Comparison of ENCODE assay signal across 1 cellular context in the genomic region with DNA sequence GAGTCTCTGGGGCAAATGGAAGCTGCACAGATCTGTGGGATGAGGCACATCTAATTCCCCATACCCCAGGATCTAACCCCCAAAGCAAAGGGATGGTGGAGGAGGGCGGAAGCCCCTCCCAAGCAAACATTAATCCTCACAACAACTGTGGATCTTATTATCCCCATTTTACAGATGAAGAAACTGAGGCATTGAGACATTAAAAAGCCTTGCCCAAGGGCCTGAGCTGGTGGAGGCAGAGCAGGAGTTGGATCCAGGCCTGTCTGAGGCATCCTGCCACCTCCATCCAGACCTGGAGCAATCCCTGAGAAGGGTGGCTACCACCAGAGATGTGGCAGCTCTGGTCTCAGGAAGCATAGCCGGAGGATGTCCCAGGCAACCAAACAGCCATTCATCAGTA.
TF ChIP-seq lines count a peak whose summit lies in the region.

No MANE protein-coding gene starts in this region.

TF ChIP-seq in GM23338, 12 proteins besides CTCF, POLR2A, EP300 and RAD21:
- TF ChIP-seq STAT1 (IDR thresholded peaks at IDR 0.05; ENCODE audit: unreplicated experiment) (no peak), EZH2 (IDR thresholded peaks at IDR 0.05; ENCODE audit: low read depth, unreplicated experiment) (no peak), POLR2AphosphoS5 (IDR thresholded peaks at IDR 0.05; ENCODE audit: low read depth) (no peak), JUNB (IDR thresholded peaks at IDR 0.05; ENCODE audit: unreplicated experiment) (no peak), ZNF331 (CRISPR knock-in tag; IDR thresholded peaks at IDR 0.05; ENCODE audit: low read depth) (no peak), CREB1 (CRISPR knock-in tag; IDR thresholded peaks at IDR 0.05; ENCODE audit: low read depth) (no peak), ZNF114 (CRISPR knock-in tag; IDR thresholded peaks at IDR 0.05) (no peak), NANOG (IDR thresholded peaks at IDR 0.05; ENCODE audit: borderline replicate concordance) (no peak), EZH2phosphoT487 (IDR thresholded peaks at IDR 0.05; ENCODE audit: unreplicated experiment) (no peak)
- TF ChIP-seq, protein P1, sequence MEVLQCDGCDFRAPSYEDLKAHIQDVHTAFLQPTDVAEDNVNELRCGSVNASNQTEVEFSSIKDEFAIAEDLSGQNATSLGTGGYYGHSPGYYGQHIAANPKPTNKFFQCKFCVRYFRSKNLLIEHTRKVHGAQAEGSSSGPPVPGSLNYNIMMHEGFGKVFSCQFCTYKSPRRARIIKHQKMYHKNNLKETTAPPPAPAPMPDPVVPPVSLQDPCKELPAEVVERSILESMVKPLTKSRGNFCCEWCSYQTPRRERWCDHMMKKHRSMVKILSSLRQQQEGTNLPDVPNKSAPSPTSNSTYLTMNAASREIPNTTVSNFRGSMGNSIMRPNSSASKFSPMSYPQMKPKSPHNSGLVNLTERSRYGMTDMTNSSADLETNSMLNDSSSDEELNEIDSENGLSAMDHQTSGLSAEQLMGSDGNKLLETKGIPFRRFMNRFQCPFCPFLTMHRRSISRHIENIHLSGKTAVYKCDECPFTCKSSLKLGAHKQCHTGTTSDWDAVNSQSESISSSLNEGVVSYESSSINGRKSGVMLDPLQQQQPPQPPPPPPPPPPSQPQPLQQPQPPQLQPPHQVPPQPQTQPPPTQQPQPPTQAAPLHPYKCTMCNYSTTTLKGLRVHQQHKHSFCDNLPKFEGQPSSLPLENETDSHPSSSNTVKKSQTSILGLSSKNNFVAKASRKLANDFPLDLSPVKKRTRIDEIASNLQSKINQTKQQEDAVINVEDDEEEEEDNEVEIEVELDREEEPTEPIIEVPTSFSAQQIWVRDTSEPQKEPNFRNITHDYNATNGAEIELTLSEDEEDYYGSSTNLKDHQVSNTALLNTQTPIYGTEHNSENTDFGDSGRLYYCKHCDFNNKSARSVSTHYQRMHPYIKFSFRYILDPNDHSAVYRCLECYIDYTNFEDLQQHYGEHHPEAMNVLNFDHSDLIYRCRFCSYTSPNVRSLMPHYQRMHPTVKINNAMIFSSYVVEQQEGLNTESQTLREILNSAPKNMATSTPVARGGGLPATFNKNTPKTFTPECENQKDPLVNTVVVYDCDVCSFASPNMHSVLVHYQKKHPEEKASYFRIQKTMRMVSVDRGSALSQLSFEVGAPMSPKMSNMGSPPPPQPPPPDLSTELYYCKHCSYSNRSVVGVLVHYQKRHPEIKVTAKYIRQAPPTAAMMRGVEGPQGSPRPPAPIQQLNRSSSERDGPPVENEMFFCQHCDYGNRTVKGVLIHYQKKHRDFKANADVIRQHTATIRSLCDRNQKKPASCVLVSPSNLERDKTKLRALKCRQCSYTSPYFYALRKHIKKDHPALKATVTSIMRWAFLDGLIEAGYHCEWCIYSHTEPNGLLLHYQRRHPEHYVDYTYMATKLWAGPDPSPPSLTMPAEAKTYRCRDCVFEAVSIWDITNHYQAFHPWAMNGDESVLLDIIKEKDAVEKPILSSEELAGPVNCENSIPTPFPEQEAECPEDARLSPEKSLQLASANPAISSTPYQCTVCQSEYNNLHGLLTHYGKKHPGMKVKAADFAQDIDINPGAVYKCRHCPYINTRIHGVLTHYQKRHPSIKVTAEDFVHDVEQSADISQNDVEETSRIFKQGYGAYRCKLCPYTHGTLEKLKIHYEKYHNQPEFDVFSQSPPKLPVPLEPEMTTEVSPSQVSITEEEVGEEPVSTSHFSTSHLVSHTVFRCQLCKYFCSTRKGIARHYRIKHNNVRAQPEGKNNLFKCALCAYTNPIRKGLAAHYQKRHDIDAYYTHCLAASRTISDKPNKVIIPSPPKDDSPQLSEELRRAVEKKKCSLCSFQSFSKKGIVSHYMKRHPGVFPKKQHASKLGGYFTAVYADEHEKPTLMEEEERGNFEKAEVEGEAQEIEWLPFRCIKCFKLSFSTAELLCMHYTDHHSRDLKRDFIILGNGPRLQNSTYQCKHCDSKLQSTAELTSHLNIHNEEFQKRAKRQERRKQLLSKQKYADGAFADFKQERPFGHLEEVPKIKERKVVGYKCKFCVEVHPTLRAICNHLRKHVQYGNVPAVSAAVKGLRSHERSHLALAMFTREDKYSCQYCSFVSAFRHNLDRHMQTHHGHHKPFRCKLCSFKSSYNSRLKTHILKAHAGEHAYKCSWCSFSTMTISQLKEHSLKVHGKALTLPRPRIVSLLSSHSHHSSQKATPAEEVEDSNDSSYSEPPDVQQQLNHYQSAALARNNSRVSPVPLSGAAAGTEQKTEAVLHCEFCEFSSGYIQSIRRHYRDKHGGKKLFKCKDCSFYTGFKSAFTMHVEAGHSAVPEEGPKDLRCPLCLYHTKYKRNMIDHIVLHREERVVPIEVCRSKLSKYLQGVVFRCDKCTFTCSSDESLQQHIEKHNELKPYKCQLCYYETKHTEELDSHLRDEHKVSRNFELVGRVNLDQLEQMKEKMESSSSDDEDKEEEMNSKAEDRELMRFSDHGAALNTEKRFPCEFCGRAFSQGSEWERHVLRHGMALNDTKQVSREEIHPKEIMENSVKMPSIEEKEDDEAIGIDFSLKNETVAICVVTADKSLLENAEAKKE (CRISPR knock-in tag; IDR thresholded peaks at IDR 0.05), result no peak
- TF ChIP-seq, protein P2, sequence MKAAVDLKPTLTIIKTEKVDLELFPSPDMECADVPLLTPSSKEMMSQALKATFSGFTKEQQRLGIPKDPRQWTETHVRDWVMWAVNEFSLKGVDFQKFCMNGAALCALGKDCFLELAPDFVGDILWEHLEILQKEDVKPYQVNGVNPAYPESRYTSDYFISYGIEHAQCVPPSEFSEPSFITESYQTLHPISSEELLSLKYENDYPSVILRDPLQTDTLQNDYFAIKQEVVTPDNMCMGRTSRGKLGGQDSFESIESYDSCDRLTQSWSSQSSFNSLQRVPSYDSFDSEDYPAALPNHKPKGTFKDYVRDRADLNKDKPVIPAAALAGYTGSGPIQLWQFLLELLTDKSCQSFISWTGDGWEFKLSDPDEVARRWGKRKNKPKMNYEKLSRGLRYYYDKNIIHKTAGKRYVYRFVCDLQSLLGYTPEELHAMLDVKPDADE (IDR thresholded peaks at IDR 0.05), result no peak
- TF ChIP-seq, protein P3, sequence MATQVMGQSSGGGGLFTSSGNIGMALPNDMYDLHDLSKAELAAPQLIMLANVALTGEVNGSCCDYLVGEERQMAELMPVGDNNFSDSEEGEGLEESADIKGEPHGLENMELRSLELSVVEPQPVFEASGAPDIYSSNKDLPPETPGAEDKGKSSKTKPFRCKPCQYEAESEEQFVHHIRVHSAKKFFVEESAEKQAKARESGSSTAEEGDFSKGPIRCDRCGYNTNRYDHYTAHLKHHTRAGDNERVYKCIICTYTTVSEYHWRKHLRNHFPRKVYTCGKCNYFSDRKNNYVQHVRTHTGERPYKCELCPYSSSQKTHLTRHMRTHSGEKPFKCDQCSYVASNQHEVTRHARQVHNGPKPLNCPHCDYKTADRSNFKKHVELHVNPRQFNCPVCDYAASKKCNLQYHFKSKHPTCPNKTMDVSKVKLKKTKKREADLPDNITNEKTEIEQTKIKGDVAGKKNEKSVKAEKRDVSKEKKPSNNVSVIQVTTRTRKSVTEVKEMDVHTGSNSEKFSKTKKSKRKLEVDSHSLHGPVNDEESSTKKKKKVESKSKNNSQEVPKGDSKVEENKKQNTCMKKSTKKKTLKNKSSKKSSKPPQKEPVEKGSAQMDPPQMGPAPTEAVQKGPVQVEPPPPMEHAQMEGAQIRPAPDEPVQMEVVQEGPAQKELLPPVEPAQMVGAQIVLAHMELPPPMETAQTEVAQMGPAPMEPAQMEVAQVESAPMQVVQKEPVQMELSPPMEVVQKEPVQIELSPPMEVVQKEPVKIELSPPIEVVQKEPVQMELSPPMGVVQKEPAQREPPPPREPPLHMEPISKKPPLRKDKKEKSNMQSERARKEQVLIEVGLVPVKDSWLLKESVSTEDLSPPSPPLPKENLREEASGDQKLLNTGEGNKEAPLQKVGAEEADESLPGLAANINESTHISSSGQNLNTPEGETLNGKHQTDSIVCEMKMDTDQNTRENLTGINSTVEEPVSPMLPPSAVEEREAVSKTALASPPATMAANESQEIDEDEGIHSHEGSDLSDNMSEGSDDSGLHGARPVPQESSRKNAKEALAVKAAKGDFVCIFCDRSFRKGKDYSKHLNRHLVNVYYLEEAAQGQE (IDR thresholded peaks at IDR 0.05; ENCODE audit: unreplicated experiment), result no peak
